8 cellular contexts compared by ENCODE assay signal in genomic region chr19:14402298-14402697, GRCh38. TPM values are rescaled to one million over a fixed set of nuclear protein-coding genes. Genes with fewer than 3 reads are reported as not detected.
DNase-seq lines count a peak whose midpoint lies in the region; FAIRE-seq and TF ChIP-seq lines count a peak whose summit lies in the region.
"Not testable (repeated sequence)": the region's sequence is repeated elsewhere in the genome, so short reads cannot be mapped to it uniquely, and the experiment has no call there.

No MANE protein-coding gene starts in this region.

- peaks cover 7 to 36% of the 10 kb centered on the region in 2 donors for H3K36me3 ChIP-seq in muscle layer of duodenum (ENCODE audit: control insufficient read depth in 1 of 2, insufficient read depth in 2 of 2, low read length in 2 of 2)
- H3K36me3 ChIP-seq in spleen: peaks cover 6 to 98% (median 92%) of the 10 kb centered on the region in 6 donors

- not testable (repeated sequence) for H3K27me3 ChIP-seq in muscle layer of duodenum (ENCODE audit: low read depth, low read length); spleen (replicated peaks in 1 of 7)

- H3K27ac ChIP-seq in muscle layer of duodenum (ENCODE audit: low read length): peak overlapping the region; percentile 16
- peak overlapping the region in 5 of 8 donors; percentile 39 to 76 (median 68) for H3K27ac ChIP-seq in spleen

- not testable (repeated sequence) for H3K4me3 ChIP-seq in muscle layer of duodenum (ENCODE audit: low read depth in 1 of 2, low read length in 2 of 2); spleen

- 55 to 87% (median 73%) methylated on average over 14 of the region's 14 CpGs for WGBS in spleen, 5 donors

- not testable (repeated sequence) for TF ChIP-seq CTCF in spleen (IDR thresholded peaks at IDR 0.05 in 8 of 11, conservative IDR thresholded peaks at IDR 0.05 in 3 of 11)

- not testable (repeated sequence) for H3K9me3 ChIP-seq in muscle layer of duodenum (ENCODE audit: control insufficient read depth in 1 of 2, low read length in 2 of 2); spleen

- intact Hi-C loops in spleen (cut with DNase I; ENCODE audit: low total_unique reads): not testable (repeated sequence)

- peak; percentile 77 for DNase-seq in AG08396 (ENCODE audit: low spot score)
- peak; percentile 79 for DNase-seq in HCEC 1CT
- DNase-seq in RCC 7860 (ENCODE audit: low spot score): peak; percentile 38
- DNase-seq in activated gamma-delta T cell treated with Interleukin-2 at 50 U/mL for 16 hours: peak; percentile 11
- peak; percentile 34 for DNase-seq in dermis blood vessel endothelial cell
- DNase-seq in glomerular visceral epithelial cell (ENCODE audit: extremely low spot score): peak; percentile 40
- not testable (repeated sequence) for DNase-seq in spleen

- not testable (repeated sequence) for TF ChIP-seq POLR2A in spleen (IDR thresholded peaks at IDR 0.05)

- H3K4me1 ChIP-seq in muscle layer of duodenum (ENCODE audit: control insufficient read depth in 1 of 2, insufficient read depth in 2 of 2, low read length in 2 of 2): not testable (repeated sequence)
- peaks cover 0 to 58% (median 30%) of the 10 kb centered on the region in 6 donors for H3K4me1 ChIP-seq in spleen

- FAIRE-seq in RCC 7860 (lab: Jason Lieb, UNC): not testable (repeated sequence)

RNA-seq across cellular contexts. Expression of gene DDX39A, which starts 16.8 kb away (rescaled TPM):
- 104 and 123 TPM in 2 replicates for total RNA-seq in dermis blood vessel endothelial cell
- 100 to 1,000 TPM in 6 of 7 donors, 10 to 100 TPM in 1; 81.8 to 155 (median 124) TPM for total RNA-seq in spleen
- 100 to 1,000 TPM; 176 to 267 (median 248) TPM for polyA plus RNA-seq in spleen

RNA-seq across cellular contexts. Expression of gene ADGRE5, which starts 21.1 kb away (rescaled TPM):
- total RNA-seq in dermis blood vessel endothelial cell (5.3 and 12.7 TPM in 2 replicates), spleen (100 to 1,000 TPM; 190 to 455 (median 280) TPM)
- polyA plus RNA-seq in spleen: 10 to 100 TPM; 42.8 to 87.8 (median 55.7) TPM

RNA-seq across cellular contexts. Expression of gene PKN1, which starts 30.8 kb away (rescaled TPM):
- 282 and 439 TPM in 2 replicates for total RNA-seq in dermis blood vessel endothelial cell
- 100 to 1,000 TPM; 138 to 213 (median 175) TPM for total RNA-seq in spleen
- 100 to 1,000 TPM in 2 of 3 donors, 10 to 100 TPM in 1; 93.3 to 186 (median 113) TPM for polyA plus RNA-seq in spleen

Comparison
In these comparisons a context has a peak if more than half of its experiments do, and no peak if none do; other contexts are left out.
1. RNA of gene ADGRE5, which starts 21.1 kb away (total RNA-seq): 190 to 455 TPM in spleen; 5.3 to 12.7 TPM in dermis blood vessel endothelial cell; every median in the first group is over 10 times any median in the second.